In genomic region chr2:96760986-96761832, GRCh38 we compare ENCODE assay signal across 1 cellular context.
TF ChIP-seq lines count a peak whose summit lies in the region.

No MANE protein-coding gene starts in this region.

TF ChIP-seq in HepG2, 621 proteins besides CTCF, POLR2A, EP300 and RAD21 (continued from another document):
- TF ChIP-seq, protein P1, sequence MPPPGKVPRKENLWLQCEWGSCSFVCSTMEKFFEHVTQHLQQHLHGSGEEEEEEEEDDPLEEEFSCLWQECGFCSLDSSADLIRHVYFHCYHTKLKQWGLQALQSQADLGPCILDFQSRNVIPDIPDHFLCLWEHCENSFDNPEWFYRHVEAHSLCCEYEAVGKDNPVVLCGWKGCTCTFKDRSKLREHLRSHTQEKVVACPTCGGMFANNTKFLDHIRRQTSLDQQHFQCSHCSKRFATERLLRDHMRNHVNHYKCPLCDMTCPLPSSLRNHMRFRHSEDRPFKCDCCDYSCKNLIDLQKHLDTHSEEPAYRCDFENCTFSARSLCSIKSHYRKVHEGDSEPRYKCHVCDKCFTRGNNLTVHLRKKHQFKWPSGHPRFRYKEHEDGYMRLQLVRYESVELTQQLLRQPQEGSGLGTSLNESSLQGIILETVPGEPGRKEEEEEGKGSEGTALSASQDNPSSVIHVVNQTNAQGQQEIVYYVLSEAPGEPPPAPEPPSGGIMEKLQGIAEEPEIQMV (CRISPR knock-in tag; IDR thresholded peaks at IDR 0.05; ENCODE audit: low read depth) = 0 out of 2 replicates have a peak, but pooled peaks have one; percentile 51
- TF ChIP-seq ZC3H4 (CRISPR knock-in tag; IDR thresholded peaks at IDR 0.05; ENCODE audit: borderline replicate concordance) (no peak), SMC3 (IDR thresholded peaks at IDR 0.05; ENCODE audit: low read length) (no peak), ISL2 (CRISPR knock-in tag; IDR thresholded peaks at IDR 0.05) (no peak), ZNF724P (CRISPR knock-in tag; IDR thresholded peaks at IDR 0.05; ENCODE audit: borderline replicate concordance) (no peak), ZNF878 (CRISPR knock-in tag; IDR thresholded peaks at IDR 0.05) (no peak), ONECUT2 (CRISPR knock-in tag; IDR thresholded peaks at IDR 0.05) (no peak), MTF1 (CRISPR knock-in tag; IDR thresholded peaks at IDR 0.05) (no peak), TARDBP (CRISPR knock-in tag; IDR thresholded peaks at IDR 0.05) (no peak; the same call in 1 of the 2 replicates), JARID2 (CRISPR knock-in tag; IDR thresholded peaks at IDR 0.05; ENCODE audit: insufficient replicate concordance) (no peak), CENPBD1 (CRISPR knock-in tag; IDR thresholded peaks at IDR 0.05; ENCODE audit: borderline replicate concordance, low read depth) (no peak), PATZ1 (CRISPR knock-in tag; IDR thresholded peaks at IDR 0.05) (peak; percentile 90), TAF15 (IDR thresholded peaks at IDR 0.05; ENCODE audit: low read depth, low read length, poor library complexity, severe bottlenecking) (no peak), RELA (CRISPR knock-in tag; IDR thresholded peaks at IDR 0.05) (no peak), ZNF776 (CRISPR knock-in tag; IDR thresholded peaks at IDR 0.05) (peak; percentile 91), CREB1 (IDR thresholded peaks at IDR 0.05) (no peak), CREB1 (CRISPR knock-in tag; IDR thresholded peaks at IDR 0.05) (no peak), MZF1 (CRISPR knock-in tag; IDR thresholded peaks at IDR 0.05; ENCODE audit: borderline replicate concordance) (no peak), RXRB (CRISPR knock-in tag; IDR thresholded peaks at IDR 0.05; ENCODE audit: borderline replicate concordance) (no peak), ZNF674 (CRISPR knock-in tag; IDR thresholded peaks at IDR 0.05; ENCODE audit: low read depth) (no peak), ZNF576 (CRISPR knock-in tag; IDR thresholded peaks at IDR 0.05) (0 out of 2 replicates have a peak, but pooled peaks have one; percentile 81), NR2F1 (CRISPR knock-in tag; IDR thresholded peaks at IDR 0.05) (no peak), PHB2 (IDR thresholded peaks at IDR 0.05; ENCODE audit: partially characterized antibody) (no peak), WIZ (CRISPR knock-in tag; IDR thresholded peaks at IDR 0.05) (no peak), MAX (IDR thresholded peaks at IDR 0.05) (0 out of 2 replicates have a peak, but pooled peaks have one; percentile 4), ZNF124 (CRISPR knock-in tag; IDR thresholded peaks at IDR 0.05) (no peak), MED13 (CRISPR knock-in tag; IDR thresholded peaks at IDR 0.05) (0 out of 2 replicates have a peak, but pooled peaks have one; percentile 9), NCOA5 (CRISPR knock-in tag; IDR thresholded peaks at IDR 0.05) (no peak)
- TF ChIP-seq, protein P2, sequence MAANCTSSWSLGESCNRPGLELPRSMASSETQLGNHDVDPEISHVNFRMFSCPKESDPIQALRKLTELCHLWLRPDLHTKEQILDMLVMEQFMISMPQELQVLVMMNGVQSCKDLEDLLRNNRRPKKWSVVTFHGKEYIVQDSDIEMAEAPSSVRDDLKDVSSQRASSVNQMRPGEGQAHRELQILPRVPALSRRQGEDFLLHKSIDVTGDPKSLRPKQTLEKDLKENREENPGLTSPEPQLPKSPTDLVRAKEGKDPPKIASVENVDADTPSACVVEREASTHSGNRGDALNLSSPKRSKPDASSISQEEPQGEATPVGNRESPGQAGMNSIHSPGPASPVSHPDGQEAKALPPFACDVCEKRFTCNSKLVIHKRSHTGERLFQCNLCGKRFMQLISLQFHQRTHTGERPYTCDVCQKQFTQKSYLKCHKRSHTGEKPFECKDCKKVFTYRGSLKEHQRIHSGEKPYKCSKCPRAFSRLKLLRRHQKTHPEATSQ (CRISPR knock-in tag; IDR thresholded peaks at IDR 0.05; ENCODE audit: borderline replicate concordance) = no peak
- TF ChIP-seq, protein P3, sequence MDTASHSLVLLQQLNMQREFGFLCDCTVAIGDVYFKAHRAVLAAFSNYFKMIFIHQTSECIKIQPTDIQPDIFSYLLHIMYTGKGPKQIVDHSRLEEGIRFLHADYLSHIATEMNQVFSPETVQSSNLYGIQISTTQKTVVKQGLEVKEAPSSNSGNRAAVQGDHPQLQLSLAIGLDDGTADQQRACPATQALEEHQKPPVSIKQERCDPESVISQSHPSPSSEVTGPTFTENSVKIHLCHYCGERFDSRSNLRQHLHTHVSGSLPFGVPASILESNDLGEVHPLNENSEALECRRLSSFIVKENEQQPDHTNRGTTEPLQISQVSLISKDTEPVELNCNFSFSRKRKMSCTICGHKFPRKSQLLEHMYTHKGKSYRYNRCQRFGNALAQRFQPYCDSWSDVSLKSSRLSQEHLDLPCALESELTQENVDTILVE (CRISPR knock-in tag; IDR thresholded peaks at IDR 0.05) = peak; percentile 55; the same call in 1 of the 2 replicates
- TF ChIP-seq, protein P4, sequence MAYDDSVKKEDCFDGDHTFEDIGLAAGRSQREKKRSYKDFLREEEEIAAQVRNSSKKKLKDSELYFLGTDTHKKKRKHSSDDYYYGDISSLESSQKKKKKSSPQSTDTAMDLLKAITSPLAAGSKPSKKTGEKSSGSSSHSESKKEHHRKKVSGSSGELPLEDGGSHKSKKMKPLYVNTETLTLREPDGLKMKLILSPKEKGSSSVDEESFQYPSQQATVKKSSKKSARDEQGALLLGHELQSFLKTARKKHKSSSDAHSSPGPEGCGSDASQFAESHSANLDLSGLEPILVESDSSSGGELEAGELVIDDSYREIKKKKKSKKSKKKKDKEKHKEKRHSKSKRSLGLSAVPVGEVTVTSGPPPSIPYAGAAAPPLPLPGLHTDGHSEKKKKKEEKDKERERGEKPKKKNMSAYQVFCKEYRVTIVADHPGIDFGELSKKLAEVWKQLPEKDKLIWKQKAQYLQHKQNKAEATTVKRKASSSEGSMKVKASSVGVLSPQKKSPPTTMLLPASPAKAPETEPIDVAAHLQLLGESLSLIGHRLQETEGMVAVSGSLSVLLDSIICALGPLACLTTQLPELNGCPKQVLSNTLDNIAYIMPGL (CRISPR knock-in tag; IDR thresholded peaks at IDR 0.05; ENCODE audit: borderline replicate concordance in 1 of 2, low read depth in 1 of 2) = peak; percentile 56 to 86; a peak in 2 of 4 replicates
- TF ChIP-seq, protein P5, sequence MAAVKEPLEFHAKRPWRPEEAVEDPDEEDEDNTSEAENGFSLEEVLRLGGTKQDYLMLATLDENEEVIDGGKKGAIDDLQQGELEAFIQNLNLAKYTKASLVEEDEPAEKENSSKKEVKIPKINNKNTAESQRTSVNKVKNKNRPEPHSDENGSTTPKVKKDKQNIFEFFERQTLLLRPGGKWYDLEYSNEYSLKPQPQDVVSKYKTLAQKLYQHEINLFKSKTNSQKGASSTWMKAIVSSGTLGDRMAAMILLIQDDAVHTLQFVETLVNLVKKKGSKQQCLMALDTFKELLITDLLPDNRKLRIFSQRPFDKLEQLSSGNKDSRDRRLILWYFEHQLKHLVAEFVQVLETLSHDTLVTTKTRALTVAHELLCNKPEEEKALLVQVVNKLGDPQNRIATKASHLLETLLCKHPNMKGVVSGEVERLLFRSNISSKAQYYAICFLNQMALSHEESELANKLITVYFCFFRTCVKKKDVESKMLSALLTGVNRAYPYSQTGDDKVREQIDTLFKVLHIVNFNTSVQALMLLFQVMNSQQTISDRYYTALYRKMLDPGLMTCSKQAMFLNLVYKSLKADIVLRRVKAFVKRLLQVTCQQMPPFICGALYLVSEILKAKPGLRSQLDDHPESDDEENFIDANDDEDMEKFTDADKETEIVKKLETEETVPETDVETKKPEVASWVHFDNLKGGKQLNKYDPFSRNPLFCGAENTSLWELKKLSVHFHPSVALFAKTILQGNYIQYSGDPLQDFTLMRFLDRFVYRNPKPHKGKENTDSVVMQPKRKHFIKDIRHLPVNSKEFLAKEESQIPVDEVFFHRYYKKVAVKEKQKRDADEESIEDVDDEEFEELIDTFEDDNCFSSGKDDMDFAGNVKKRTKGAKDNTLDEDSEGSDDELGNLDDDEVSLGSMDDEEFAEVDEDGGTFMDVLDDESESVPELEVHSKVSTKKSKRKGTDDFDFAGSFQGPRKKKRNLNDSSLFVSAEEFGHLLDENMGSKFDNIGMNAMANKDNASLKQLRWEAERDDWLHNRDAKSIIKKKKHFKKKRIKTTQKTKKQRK (IDR thresholded peaks at IDR 0.05; ENCODE audit: low read length) = no peak
